Comparison of ENCODE assay signal across 14 cellular contexts in genomic region chr5:125274938-125275759, GRCh38.
DNase-seq lines count a peak whose midpoint lies in the region; ATAC-seq and TF ChIP-seq lines count a peak whose summit lies in the region.
"Had no signal": no experiment of that assay in that cellular context is flagged by ENCODE, and none has a peak within 500 bp of the region (broad histone marks: within the 10 kb centered on the region; RNA-seq: fewer than 3 reads in every experiment).

No MANE protein-coding gene starts in this region.

- H3K4me1 Mint-ChIP-seq in Caco-2 (ENCODE audit: low read depth, unreplicated experiment), result peaks cover 18% of the 10 kb centered on the region

- peak; percentile 62 to 78 for ATAC-seq in right cardiac atrium
- no peak for ATAC-seq in GM21423 (IDR thresholded peaks at IDR 0.05; ENCODE audit: unreplicated experiment)
- ATAC-seq: stimulated activated memory B cell treated with anti-CD40 and anti-IgM and Interleukin-4, amounts not matched to agents 10 μg/mL and 1 μg/mL and 100 μg/mL, for 72 hours had no signal

- no peaks in the 10 kb centered on the region for H3K36me3 ChIP-seq in Caco-2 (ENCODE audit: control insufficient read depth, insufficient read depth, low read length)

- POLR2A ChIA-PET in Caco-2 (lab: Charles Lee), result no interaction called here

- no peaks in the 10 kb centered on the region for H3K27me3 ChIP-seq in right cardiac atrium (ENCODE audit: control insufficient read depth, insufficient read depth)
- no peaks in the 10 kb centered on the region for H3K27me3 ChIP-seq in Caco-2 (replicated peaks; ENCODE audit: control insufficient read depth, insufficient read depth, low read length)

- CTCF ChIA-PET in Caco-2 (lab: Charles Lee), result no interaction called here

- no peak overlapping the region for H3K4me3 Mint-ChIP-seq in Caco-2 (ENCODE audit: unreplicated experiment)
- H3K4me3 Mint-ChIP-seq: stimulated activated memory B cell treated with anti-CD40 and anti-IgM and Interleukin-4, amounts not matched to agents 10 μg/mL and 1 μg/mL and 100 μg/mL, for 72 hours had no signal

- H3K4me3 ChIP-seq in right cardiac atrium (ENCODE audit: low read length), result no peak overlapping the region
- H3K4me3 ChIP-seq in Caco-2 (ENCODE audit: low read depth, low read length), result no peak overlapping the region

- WGBS in right cardiac atrium, result 29% methylated on average over 1 of the region's 1 CpG

- BruUV-seq in Caco-2 (replicated peaks; lab: Mats Ljungman, UMichigan), result no TSS peak

- H3K4me1 ChIP-seq in right cardiac atrium (ENCODE audit: control insufficient read depth, insufficient read depth, low read length), result no peaks in the 10 kb centered on the region
- H3K4me1 ChIP-seq in Caco-2, result peaks cover 14% of the 10 kb centered on the region

- DNase-seq in A172 (ENCODE audit: low spot score) (peak; percentile 35), NCI-H128 (lab: John Stamatoyannopoulos, UW; ENCODE audit: unreplicated experiment) (peak; percentile 4), SHP77 treated with DMSO at 0.1 percent for 48 hours (lab: John Stamatoyannopoulos, UW) (peak; percentile 60), right cardiac atrium (no peak), AG20443 (ENCODE audit: low spot score) (no peak), Caco-2 (no peak)
- DNase-seq in stimulated activated CD4-positive, alpha-beta T cell treated with anti-CD3 and anti-CD28 coated beads, Interleukin-4, amount 100 ng/mL, for 24 hours, result no peak
- DNase-seq: caudate nucleus; Karpas-422; NK-92 treated with Interleukin-12 subunit alpha and Interleukin-12 subunit beta, amount 100 ng/mL, for 24 hours; nucleus accumbens; stimulated activated CD4-positive, alpha-beta T cell treated with anti-CD3 and anti-CD28 coated beads, Interleukin-1b, Interleukin-23, amount 100 ng/mL, for 48 hours had no signal

- peaks cover 10% of the 10 kb centered on the region for H3K9me3 Mint-ChIP-seq in Caco-2 (ENCODE audit: unreplicated experiment)

- no peaks in the 10 kb centered on the region for H3K36me3 Mint-ChIP-seq in Caco-2 (ENCODE audit: insufficient read depth, unreplicated experiment)

- TF ChIP-seq CTCF in Caco-2 (IDR thresholded peaks at IDR 0.05; ENCODE audit: insufficient read depth in 1 of 2, low read depth in 1 of 2, low read length in 1 of 2, severe bottlenecking in 1 of 2, unreplicated experiment in 1 of 2), result no peak

- no peak overlapping the region for H3K27ac ChIP-seq in right cardiac atrium (ENCODE audit: low read length)

- no peak overlapping the region for H3K27ac Mint-ChIP-seq in Caco-2 (ENCODE audit: unreplicated experiment)
- H3K27ac Mint-ChIP-seq: stimulated activated memory B cell treated with anti-CD40 and anti-IgM and Interleukin-4, amounts not matched to agents 10 μg/mL and 1 μg/mL and 100 μg/mL, for 72 hours had no signal

- intact Hi-C loops in right cardiac atrium (cut with DNase I), result no loop called here
- intact Hi-C loops in Caco-2 (cut with micrococcal nuclease; ENCODE audit: unreplicated experiment), result no loop called here

- H3K9me3 ChIP-seq in right cardiac atrium (ENCODE audit: control insufficient read depth, low read length), result no peaks in the 10 kb centered on the region
- no peaks in the 10 kb centered on the region for H3K9me3 ChIP-seq in Caco-2

- H3K27me3 Mint-ChIP-seq in Caco-2 (ENCODE audit: insufficient read depth, unreplicated experiment), result no peaks in the 10 kb centered on the region
- H3K27me3 Mint-ChIP-seq: stimulated activated memory B cell treated with anti-CD40 and anti-IgM and Interleukin-4, amounts not matched to agents 10 μg/mL and 1 μg/mL and 100 μg/mL, for 72 hours had no signal

Comparison
In these comparisons a context has a peak if more than half of its experiments do, and no peak if none do; other contexts are left out.
1. DNase-seq: peak in A172 (single experiment), NCI-H128 (single experiment) and SHP77 treated with DMSO at 0.1 percent for 48 hours (single experiment); none in right cardiac atrium (0 of 3), AG20443 (single experiment), Caco-2 (0 of 2) and stimulated activated CD4-positive, alpha-beta T cell treated with anti-CD3 and anti-CD28 coated beads, Interleukin-4, amount 100 ng/mL, for 24 hours (single experiment).